In the genomic region with DNA sequence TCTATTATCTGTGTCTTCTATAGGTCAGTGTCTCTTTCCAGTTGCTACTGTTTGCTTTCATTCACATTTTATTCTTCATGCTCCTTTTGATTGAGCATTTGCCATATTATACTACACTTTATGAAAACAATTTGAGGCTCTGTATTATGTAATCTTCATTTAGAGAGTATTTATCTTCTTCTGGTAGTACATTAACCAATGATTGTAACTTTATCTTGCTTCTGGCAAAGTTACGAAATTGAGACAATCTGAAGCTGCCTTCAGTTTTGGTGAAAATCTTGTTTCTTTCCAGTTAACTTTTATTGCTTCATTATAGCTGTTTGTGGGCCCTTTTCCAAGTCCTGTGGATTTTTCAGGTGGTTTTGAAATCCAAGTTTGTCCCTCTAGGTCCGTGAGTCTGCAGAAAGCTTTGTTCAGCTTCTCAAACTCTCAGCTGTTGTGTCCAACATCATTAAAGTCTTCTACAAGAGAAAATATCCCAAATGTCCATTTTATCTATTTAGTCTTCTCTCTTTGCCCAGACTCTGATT, we compare ENCODE assay signal across 15 cellular contexts.
DNase-seq lines count a peak whose midpoint lies in the region; FAIRE-seq and TF ChIP-seq lines count a peak whose summit lies in the region.
"Had no signal": no experiment of that assay in that cellular context is flagged by ENCODE, and none has a peak within 500 bp of the region (broad histone marks: within the 10 kb centered on the region; RNA-seq: fewer than 3 reads in every experiment).

No MANE protein-coding gene starts in this region.

- DNase-seq in adipocyte (ENCODE audit: low read depth) = peak; percentile 62
- no peak for DNase-seq in hepatocyte (ENCODE audit: low spot score)
- no peak for DNase-seq in progenitor cell of endocrine pancreas (ENCODE audit: low spot score, unreplicated experiment)
- no peak for DNase-seq in kidney
- DNase-seq in stimulated activated CD8-positive, alpha-beta memory T cell treated with anti-CD3 and anti-CD28 coated beads, Interleukin-4, amount 100 ng/mL, for 48 hours = no peak
- no peak for DNase-seq in SW480 (ENCODE audit: low spot score)
- DNase-seq: ACHN; CD4-positive, alpha-beta T cell; DMS79; HCEC 1CT; HFFc6 had no signal

- peaks cover 3% of the 10 kb centered on the region for H3K9me3 Mint-ChIP-seq in progenitor cell of endocrine pancreas (ENCODE audit: low read depth)

- no peak for FAIRE-seq in kidney (lab: Jason Lieb, UNC)
- FAIRE-seq: GM12878, GM18507 had no signal

- H2AFZ ChIP-seq in OCI-LY3 (ENCODE audit: low read depth, low read length) = peak overlapping the region; percentile 53; the same call in 1 of the 2 replicates
- H2AFZ ChIP-seq in hepatocyte = no peak overlapping the region

- H3K4me1 ChIP-seq in OCI-LY3 (ENCODE audit: low read length) (no peaks in the 10 kb centered on the region), adipocyte (ENCODE audit: control insufficient read depth, insufficient read depth, low read length) (peaks cover 8% of the 10 kb centered on the region), hepatocyte (ENCODE audit: insufficient read depth) (peaks cover 7% of the 10 kb centered on the region), kidney (ENCODE audit: control insufficient read depth in 1 of 2, insufficient read depth in 1 of 2, low read depth in 1 of 2, low read length in 2 of 2) (no peaks in the 10 kb centered on the region)
- H3K4me1 ChIP-seq: BLaER1 treated with 17β-estradiol and CSF1 and Interleukin-3, amounts not matched to agents 10 nM and 100 nM had no signal

- peak overlapping the region; percentile 29 for H3K27ac Mint-ChIP-seq in progenitor cell of endocrine pancreas
- H3K27ac Mint-ChIP-seq: CD4-positive, alpha-beta T cell; HFFc6 had no signal

- H3K4me1 Mint-ChIP-seq in progenitor cell of endocrine pancreas (ENCODE audit: low read depth) = peaks cover 13% of the 10 kb centered on the region

- no peaks in the 10 kb centered on the region for H4K20me1 ChIP-seq in OCI-LY3 (ENCODE audit: insufficient read depth, low read length)
- no peaks in the 10 kb centered on the region for H4K20me1 ChIP-seq in hepatocyte (ENCODE audit: insufficient read depth, poor library complexity, severe bottlenecking)
- H4K20me1 ChIP-seq: BLaER1 treated with 17β-estradiol and CSF1 and Interleukin-3, amounts not matched to agents 10 nM and 100 nM had no signal

- H3K79me2 ChIP-seq in OCI-LY3 (ENCODE audit: low read length) (no peaks in the 10 kb centered on the region), hepatocyte (no peaks in the 10 kb centered on the region)

- TF ChIP-seq CTCF in OCI-LY3 (IDR thresholded peaks at IDR 0.05; ENCODE audit: low read depth, low read length) (no peak), hepatocyte (IDR thresholded peaks at IDR 0.05; ENCODE audit: poor library complexity) (no peak), progenitor cell of endocrine pancreas (IDR thresholded peaks at IDR 0.05; ENCODE audit: unreplicated experiment) (no peak), kidney (IDR thresholded peaks at IDR 0.05; ENCODE audit: borderline replicate concordance, extremely low read depth, insufficient read depth) (no peak)

- no peaks in the 10 kb centered on the region for H3K27me3 Mint-ChIP-seq in progenitor cell of endocrine pancreas
- H3K27me3 Mint-ChIP-seq: CD4-positive, alpha-beta T cell had no signal

- H3K4me2 ChIP-seq in OCI-LY3 (ENCODE audit: low read length) (no peak overlapping the region), hepatocyte (peak overlapping the region; percentile 35)
- H3K4me2 ChIP-seq: BLaER1 treated with 17β-estradiol and CSF1 and Interleukin-3, amounts not matched to agents 10 nM and 100 nM had no signal

- no peaks in the 10 kb centered on the region for H3K27me3 ChIP-seq in OCI-LY3 (ENCODE audit: low read depth, low read length)
- H3K27me3 ChIP-seq in adipocyte (replicated peaks; ENCODE audit: control insufficient read depth, insufficient read depth, low read length) = no peaks in the 10 kb centered on the region
- no peaks in the 10 kb centered on the region for H3K27me3 ChIP-seq in hepatocyte
- H3K27me3 ChIP-seq: BLaER1 treated with 17β-estradiol and CSF1 and Interleukin-3, amounts not matched to agents 10 nM and 100 nM had no signal

- H3K36me3 ChIP-seq in OCI-LY3 (replicated peaks; ENCODE audit: low read depth, low read length) (no peaks in the 10 kb centered on the region), adipocyte (ENCODE audit: control insufficient read depth, insufficient read depth, low read length, severe bottlenecking) (no peaks in the 10 kb centered on the region), hepatocyte (replicated peaks; ENCODE audit: insufficient read depth, low read depth) (no peaks in the 10 kb centered on the region), kidney (ENCODE audit: control insufficient read depth in 1 of 2, insufficient read depth in 2 of 2, low read length in 2 of 2) (no peaks in the 10 kb centered on the region)
- H3K36me3 ChIP-seq: BLaER1 treated with 17β-estradiol and CSF1 and Interleukin-3, amounts not matched to agents 10 nM and 100 nM had no signal

- H3K9ac ChIP-seq in OCI-LY3 (ENCODE audit: low read length) = no peak overlapping the region
- H3K9ac ChIP-seq in adipocyte (ENCODE audit: low read length) = no peak overlapping the region
- H3K9ac ChIP-seq in kidney (ENCODE audit: low read length in 2 of 2) = no peak overlapping the region
- H3K9ac ChIP-seq: BLaER1 treated with 17β-estradiol and CSF1 and Interleukin-3, amounts not matched to agents 10 nM and 100 nM had no signal

- WGBS in hepatocyte (ENCODE audit: low lambda C conversion rate, missing lambda C conversion rate) = 34% methylated on average over 2 of the region's 2 CpGs

- intact Hi-C loops in kidney (cut with DNase I) = no loop called here

- no peak overlapping the region for H3K4me3 Mint-ChIP-seq in progenitor cell of endocrine pancreas (ENCODE audit: low read depth)
- H3K4me3 Mint-ChIP-seq: CD4-positive, alpha-beta T cell; HFFc6 had no signal

- no peaks in the 10 kb centered on the region for H3K36me3 Mint-ChIP-seq in progenitor cell of endocrine pancreas (ENCODE audit: insufficient read depth)

- no peak overlapping the region for H3K4me3 ChIP-seq in OCI-LY3 (ENCODE audit: low read length)
- no peak overlapping the region for H3K4me3 ChIP-seq in adipocyte (ENCODE audit: low read length)
- H3K4me3 ChIP-seq in hepatocyte = no peak overlapping the region
- no peak overlapping the region for H3K4me3 ChIP-seq in kidney (ENCODE audit: low read length in 2 of 2)
- H3K4me3 ChIP-seq: BLaER1 treated with 17β-estradiol and CSF1 and Interleukin-3, amounts not matched to agents 10 nM and 100 nM; GM12878 had no signal

- H3K9me3 ChIP-seq in OCI-LY3 (ENCODE audit: insufficient read depth, low read length) (no peaks in the 10 kb centered on the region), adipocyte (ENCODE audit: control insufficient read depth, low read length) (no peaks in the 10 kb centered on the region), hepatocyte (ENCODE audit: low read depth) (no peaks in the 10 kb centered on the region), kidney (ENCODE audit: control insufficient read depth in 1 of 2, low read length in 2 of 2) (no peaks in the 10 kb centered on the region)
- H3K9me3 ChIP-seq: BLaER1 treated with 17β-estradiol and CSF1 and Interleukin-3, amounts not matched to agents 10 nM and 100 nM had no signal

- H3K9me2 ChIP-seq in hepatocyte (replicated peaks; ENCODE audit: insufficient read depth) = no peaks in the 10 kb centered on the region

- H3K27ac ChIP-seq in OCI-LY3 (ENCODE audit: low read length) (no peak overlapping the region), hepatocyte (no peak overlapping the region), kidney (ENCODE audit: low read depth in 2 of 2, low read length in 2 of 2) (no peak overlapping the region)
- H3K27ac ChIP-seq: BLaER1 treated with 17β-estradiol and CSF1 and Interleukin-3, amounts not matched to agents 10 nM and 100 nM had no signal
